In the genomic region with DNA sequence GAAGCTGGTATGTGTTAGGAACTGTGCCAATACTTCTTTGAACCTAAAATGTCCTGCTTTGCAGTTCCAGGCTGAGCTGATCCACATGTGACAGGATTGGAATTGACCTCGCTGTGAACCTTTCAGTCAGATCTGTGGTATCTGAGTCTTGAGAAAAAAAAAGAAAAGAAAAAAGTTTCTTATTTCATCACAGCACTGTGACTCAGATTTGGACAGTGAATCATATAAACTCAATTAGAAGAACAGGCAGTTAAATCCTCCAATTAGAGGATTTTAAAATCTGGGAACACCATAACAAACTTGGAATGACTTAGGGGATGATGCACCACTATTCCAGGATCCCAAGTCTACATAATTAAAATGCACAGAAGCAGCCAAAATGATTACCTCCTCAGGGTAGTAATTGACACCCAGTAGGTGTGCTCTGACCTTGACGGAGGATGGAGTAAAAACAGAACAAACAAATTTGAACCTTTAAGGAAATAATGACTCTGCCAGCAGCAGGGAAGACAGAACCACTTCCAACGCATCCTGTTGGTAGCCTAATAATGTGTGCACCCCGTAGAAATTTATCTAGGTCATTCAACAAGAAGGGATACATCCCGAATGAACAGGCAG, we compare ENCODE assay signal across 11 cellular contexts. TPM values are rescaled to one million over a fixed set of nuclear protein-coding genes. Genes with fewer than 3 reads are reported as not detected.
DNase-seq lines count a peak whose midpoint lies in the region; ATAC-seq, FAIRE-seq and TF ChIP-seq lines count a peak whose summit lies in the region.
"Had no signal": no experiment of that assay in that cellular context is flagged by ENCODE, and none has a peak within 500 bp of the region (broad histone marks: within the 10 kb centered on the region; RNA-seq: fewer than 3 reads in every experiment).

No MANE protein-coding gene starts in this region.

- in situ Hi-C loops in ACHN (cut with HindIII; ENCODE audit: low pct_ligation_motif_present, low pct_unique_long_range_greater_than_20kb, low sequenced_read_pairs) = no loop called here

- FAIRE-seq in GM19239 (lab: Jason Lieb, UNC) = no peak

- no peak for TF ChIP-seq CTCF in body of pancreas (IDR thresholded peaks at IDR 0.05)

- no peaks in the 10 kb centered on the region for H3K36me3 ChIP-seq in body of pancreas (replicated peaks in 1 of 2; ENCODE audit: insufficient read depth in 1 of 2, low read depth in 2 of 2)
- no peaks in the 10 kb centered on the region for H3K36me3 ChIP-seq in H7 (replicated peaks; ENCODE audit: control insufficient read depth, insufficient read depth, low read length)

- H3K4me3 ChIP-seq in body of pancreas (no peak overlapping the region), H7 (ENCODE audit: insufficient read depth, low read depth, low read length) (no peak overlapping the region)
- H3K4me3 ChIP-seq: psoas muscle had no signal

- intact Hi-C loops in body of pancreas (cut with DNase I) = no loop called here

- ATAC-seq in body of pancreas = peak; percentile 48
- no peak for ATAC-seq in GM19035 (IDR thresholded peaks at IDR 0.05; ENCODE audit: unreplicated experiment)

- H3K27me3 ChIP-seq in body of pancreas (no peaks in the 10 kb centered on the region), H7 (ENCODE audit: control insufficient read depth, insufficient read depth, low read length) (no peaks in the 10 kb centered on the region)

- no peaks in the 10 kb centered on the region for H3K9me3 ChIP-seq in body of pancreas
- H3K9me3 ChIP-seq: psoas muscle had no signal

- WGBS in body of pancreas, 2 donors = 66 to 70% methylated on average over 5 of the region's 5 CpGs

- H3K4me1 ChIP-seq in body of pancreas = no peaks in the 10 kb centered on the region
- H3K4me1 ChIP-seq: psoas muscle had no signal

- peak; percentile 66 for DNase-seq in ACHN
- DNase-seq in HS-5 (ENCODE audit: low read depth) = peak; percentile 99
- peak in 1 of 4 donors; percentile 20 for DNase-seq in body of pancreas
- peak; percentile 95 for DNase-seq in kidney glomerular epithelial cell (lab: John Stamatoyannopoulos, UW)
- DNase-seq in H7 = no peak
- no peak for DNase-seq in GM19239 (ENCODE audit: insufficient read length, low spot score)
- no peak for DNase-seq in T-helper 1 cell
- DNase-seq: activated CD4-positive, alpha-beta T cell treated with anti-CD3 and anti-CD28 coated beads, Interleukin-2, amount 10 ng/mL, durations not matched to agents 24 days and 14 days; NCI-H1694; psoas muscle had no signal

- TF ChIP-seq POLR2A in body of pancreas (IDR thresholded peaks at IDR 0.05) = no peak

- no peak overlapping the region for H3K27ac ChIP-seq in body of pancreas
- H3K27ac ChIP-seq: psoas muscle had no signal

RNA-seq across cellular contexts. Expression of gene RAI14, which starts 57.8 kb away (rescaled TPM):
- 10 to 100 TPM; 25.7 to 27.5 TPM for total RNA-seq in body of pancreas
- total RNA-seq in H7 (2014; rRNA removed; shearing (Covaris generic)) = 62.0 and 65.4 TPM in 2 replicates

Comparison
In these comparisons a context has a peak if more than half of its experiments do, and no peak if none do; other contexts are left out.
1. DNase-seq: peak in ACHN (single experiment), HS-5 (single experiment) and kidney glomerular epithelial cell (single experiment); none in H7 (single experiment), GM19239 (single experiment) and T-helper 1 cell (0 of 5).